ENCODE assay signal across 1 cellular context in the genomic region with DNA sequence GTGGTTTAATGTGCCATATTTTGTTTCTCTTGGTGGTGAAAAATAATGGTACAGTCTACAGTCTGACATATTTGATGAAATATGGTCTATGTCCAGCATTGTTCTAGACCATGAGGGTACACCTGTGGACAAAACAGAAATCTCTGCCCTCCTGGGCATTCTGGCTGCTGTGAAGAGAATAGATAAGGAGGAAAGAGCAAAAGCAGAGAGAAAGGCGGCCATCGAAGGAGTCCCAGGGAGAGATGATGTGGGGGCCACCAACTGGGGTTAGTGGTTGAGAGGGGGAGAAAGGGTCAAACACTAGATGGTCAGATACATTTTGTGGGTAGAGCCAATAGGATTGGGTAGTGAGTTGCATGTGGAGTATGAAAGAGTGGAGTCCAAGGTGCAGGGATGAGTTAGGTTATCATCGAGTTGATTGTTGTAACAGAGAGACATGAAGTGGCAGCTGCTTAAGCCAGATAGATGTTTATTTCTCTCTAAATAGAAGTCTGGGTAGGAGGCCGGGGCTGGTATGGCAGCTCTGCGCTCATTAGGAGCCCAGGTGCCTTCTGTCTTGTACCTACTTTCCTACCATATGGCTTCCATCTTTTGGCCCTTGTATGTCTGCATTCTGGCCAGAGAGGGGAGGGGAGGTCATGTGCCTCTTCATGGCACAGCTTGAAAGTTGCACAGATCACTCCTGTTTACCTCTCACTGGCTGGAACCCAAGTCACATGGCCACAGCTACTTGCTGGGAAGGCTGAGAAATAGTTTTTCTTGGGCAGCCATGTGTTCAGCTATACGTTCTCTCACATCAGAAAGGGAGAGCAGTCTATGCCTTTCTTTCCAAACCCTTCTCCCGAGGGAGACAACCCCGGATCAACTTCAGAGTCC.
TF ChIP-seq lines count a peak whose summit lies in the region.

No MANE protein-coding gene starts in this region.

TF ChIP-seq in IMR-90, 13 proteins besides CTCF, POLR2A, EP300 and RAD21:
- TF ChIP-seq RCOR1 (IDR thresholded peaks at IDR 0.05; ENCODE audit: insufficient replicate concordance, low read length) (no peak), MXI1 (IDR thresholded peaks at IDR 0.05; ENCODE audit: borderline replicate concordance, low read depth, low read length) (peak; percentile 25; the same call in 1 of the 2 replicates), FOS (IDR thresholded peaks at IDR 0.05; ENCODE audit: low read depth, low read length) (no peak), MAZ (IDR thresholded peaks at IDR 0.05; ENCODE audit: borderline replicate concordance, low read depth, low read length) (peak; percentile 16; the same call in 1 of the 2 replicates), CHD1 (IDR thresholded peaks at IDR 0.05; ENCODE audit: low read depth, low read length) (no peak)
- TF ChIP-seq, protein P1, sequence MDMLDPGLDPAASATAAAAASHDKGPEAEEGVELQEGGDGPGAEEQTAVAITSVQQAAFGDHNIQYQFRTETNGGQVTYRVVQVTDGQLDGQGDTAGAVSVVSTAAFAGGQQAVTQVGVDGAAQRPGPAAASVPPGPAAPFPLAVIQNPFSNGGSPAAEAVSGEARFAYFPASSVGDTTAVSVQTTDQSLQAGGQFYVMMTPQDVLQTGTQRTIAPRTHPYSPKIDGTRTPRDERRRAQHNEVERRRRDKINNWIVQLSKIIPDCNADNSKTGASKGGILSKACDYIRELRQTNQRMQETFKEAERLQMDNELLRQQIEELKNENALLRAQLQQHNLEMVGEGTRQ (IDR thresholded peaks at IDR 0.05; ENCODE audit: low read depth, low read length) = peak; percentile 85
TF ChIP-seq in IMR-90: peak in this region for 3.
